In the genomic region with DNA sequence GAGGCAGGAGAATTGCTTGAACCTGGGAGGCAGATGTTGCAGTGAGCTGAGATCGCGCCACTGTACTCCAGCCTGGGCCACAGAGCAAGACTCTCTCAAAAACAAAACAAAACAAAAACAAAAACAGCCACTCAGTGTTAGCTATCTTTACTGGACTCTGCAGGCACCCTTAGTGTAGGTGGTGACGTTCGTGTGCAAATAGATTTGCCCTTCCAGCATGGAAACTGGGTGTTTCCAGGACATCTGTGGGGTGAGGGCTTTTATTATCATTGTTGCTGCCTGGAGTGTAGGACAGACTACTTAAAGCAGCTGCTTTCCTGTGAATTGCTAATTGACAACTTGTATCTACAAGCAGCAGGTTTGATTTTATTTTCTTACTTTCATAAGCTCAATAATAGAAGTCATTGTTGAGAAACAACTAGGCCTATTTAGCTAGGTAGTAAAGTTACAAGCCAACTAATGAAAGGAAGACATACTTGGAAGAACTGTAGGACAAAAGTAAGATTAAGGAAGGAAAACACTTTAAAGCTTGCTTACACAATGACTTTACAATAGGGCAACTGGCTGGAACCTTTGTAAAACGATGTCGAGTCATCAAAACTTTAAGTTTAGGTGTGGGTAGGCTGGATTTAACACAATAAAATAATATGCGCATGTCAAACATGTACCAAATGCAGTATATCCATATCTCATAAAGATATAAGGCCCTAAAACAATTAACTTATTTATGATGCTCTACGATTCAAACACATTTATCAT, we compare ENCODE assay signal across 20 cellular contexts.
"Had no signal": no experiment of that assay in that cellular context is flagged by ENCODE, and none has a peak within 500 bp of the region (broad histone marks: within the 10 kb centered on the region; RNA-seq: fewer than 3 reads in every experiment).

No MANE protein-coding gene starts in this region.

- H3K4me1 ChIP-seq: heart right ventricle, left lung, spleen had no signal

- H3K27ac Mint-ChIP-seq: activated B cell treated with CpG ODN at 0.5 μM for 24 hours; activated CD8-positive, alpha-beta T cell treated with anti-CD3 and anti-CD28 coated beads for 36 hours; activated naive CD8-positive, alpha-beta T cell treated with anti-CD3 and anti-CD28 coated beads, Interleukin-2, amount 10 ng/mL, durations not matched to agents 7 days and 5 days; activated T-cell treated with anti-CD3 and anti-CD28 coated beads, Interleukin-2, amount 50 U/mL, for 72 hours; nephron progenitor cell; stimulated activated naive CD8-positive, alpha-beta T cell treated with anti-CD3 and anti-CD28 coated beads, Interleukin-15, amount 100 ng/mL, for 72 hours; T-helper 1 cell treated with Interleukin-12 subunit alpha and Interleukin-12 subunit beta and Interleukin-4 antibody, amounts not matched to agents 30 μg/mL and 1 μg/mL, for 36 hours had no signal

- H3K4me3 ChIP-seq: heart right ventricle, left lung, right lobe of liver, spleen had no signal

- DNase-seq: activated B cell treated with CpG ODN at 0.5 μM for 24 hours; activated CD4-positive, alpha-beta T cell treated with anti-CD3 and anti-CD28 coated beads for 48 hours; activated CD8-positive, alpha-beta memory T cell treated with anti-CD3 and anti-CD28 coated beads, Interleukin-2, amount 50 U/mL, for 4 hours; activated CD8-positive, alpha-beta T cell treated with anti-CD3 and anti-CD28 coated beads for 36 hours; activated gamma-delta T cell treated with Interleukin-2 at 50 U/mL for 16 hours; activated naive CD8-positive, alpha-beta T cell treated with anti-CD3 and anti-CD28 coated beads, Interleukin-2, amount 10 ng/mL, durations not matched to agents 7 days and 5 days; activated T-cell treated with anti-CD3 and anti-CD28 coated beads, Interleukin-2, amount 50 U/mL, for 72 hours; central memory CD4-positive, alpha-beta T cell; cortex of kidney; effector memory CD8-positive, alpha-beta T cell; heart right ventricle; left lung; mammary epithelial cell; nephron progenitor cell; right lobe of liver; spleen; stimulated activated naive CD8-positive, alpha-beta T cell treated with anti-CD3 and anti-CD28 coated beads, Interleukin-15, amount 100 ng/mL, for 72 hours had no signal

- H3K9me3 ChIP-seq: heart right ventricle, left lung, right lobe of liver, spleen had no signal

- H3K4me3 Mint-ChIP-seq: activated B cell treated with CpG ODN at 0.5 μM for 24 hours; activated CD8-positive, alpha-beta T cell treated with anti-CD3 and anti-CD28 coated beads for 36 hours; activated naive CD8-positive, alpha-beta T cell treated with anti-CD3 and anti-CD28 coated beads, Interleukin-2, amount 10 ng/mL, durations not matched to agents 7 days and 5 days; activated T-cell treated with anti-CD3 and anti-CD28 coated beads, Interleukin-2, amount 50 U/mL, for 72 hours; brain; effector memory CD8-positive, alpha-beta T cell; nephron progenitor cell; stimulated activated naive CD8-positive, alpha-beta T cell treated with anti-CD3 and anti-CD28 coated beads, Interleukin-15, amount 100 ng/mL, for 72 hours; T-helper 1 cell treated with Interleukin-12 subunit alpha and Interleukin-12 subunit beta and Interleukin-4 antibody, amounts not matched to agents 30 μg/mL and 1 μg/mL, for 36 hours had no signal

- H3K36me3 Mint-ChIP-seq: activated naive CD8-positive, alpha-beta T cell treated with anti-CD3 and anti-CD28 coated beads, Interleukin-2, amount 10 ng/mL, durations not matched to agents 7 days and 5 days; brain had no signal

- ATAC-seq: activated CD8-positive, alpha-beta T cell treated with anti-CD3 and anti-CD28 coated beads for 36 hours; activated T-cell treated with anti-CD3 and anti-CD28 coated beads, Interleukin-2, amount 50 U/mL, for 72 hours; effector memory CD8-positive, alpha-beta T cell; heart right ventricle; left lung; right lobe of liver; stimulated activated naive CD8-positive, alpha-beta T cell treated with anti-CD3 and anti-CD28 coated beads, Interleukin-15, amount 100 ng/mL, for 72 hours had no signal

- H3K27me3 ChIP-seq: heart right ventricle, left lung, right lobe of liver, spleen had no signal

- H3K4me1 Mint-ChIP-seq: activated B cell treated with CpG ODN at 0.5 μM for 24 hours; stimulated activated naive CD8-positive, alpha-beta T cell treated with anti-CD3 and anti-CD28 coated beads, Interleukin-15, amount 100 ng/mL, for 72 hours had no signal

- H3K27ac ChIP-seq: epithelial cell of prostate, heart right ventricle, left lung, right lobe of liver, spleen had no signal

- H3K9me3 Mint-ChIP-seq: activated B cell treated with CpG ODN at 0.5 μM for 24 hours; activated CD8-positive, alpha-beta T cell treated with anti-CD3 and anti-CD28 coated beads for 36 hours; activated naive CD8-positive, alpha-beta T cell treated with anti-CD3 and anti-CD28 coated beads, Interleukin-2, amount 10 ng/mL, durations not matched to agents 7 days and 5 days; activated T-cell treated with anti-CD3 and anti-CD28 coated beads, Interleukin-2, amount 50 U/mL, for 72 hours; brain; effector memory CD8-positive, alpha-beta T cell; nephron progenitor cell; stimulated activated naive CD8-positive, alpha-beta T cell treated with anti-CD3 and anti-CD28 coated beads, Interleukin-15, amount 100 ng/mL, for 72 hours; T-helper 1 cell treated with Interleukin-12 subunit alpha and Interleukin-12 subunit beta and Interleukin-4 antibody, amounts not matched to agents 30 μg/mL and 1 μg/mL, for 36 hours had no signal

- H3K36me3 ChIP-seq: heart right ventricle, left lung, right lobe of liver, spleen had no signal

- H3K27me3 Mint-ChIP-seq: activated CD8-positive, alpha-beta T cell treated with anti-CD3 and anti-CD28 coated beads for 36 hours; brain; stimulated activated naive CD8-positive, alpha-beta T cell treated with anti-CD3 and anti-CD28 coated beads, Interleukin-15, amount 100 ng/mL, for 72 hours had no signal
